Comparison of ENCODE assay signal across 21 cellular contexts in genomic region chr7:50427518-50427917, GRCh38. TPM values are rescaled to one million over a fixed set of nuclear protein-coding genes. Genes with fewer than 3 reads are reported as not detected.
DNase-seq lines count a peak whose midpoint lies in the region; ATAC-seq, FAIRE-seq and TF ChIP-seq lines count a peak whose summit lies in the region.
"Had no signal": no experiment of that assay in that cellular context is flagged by ENCODE, and none has a peak within 500 bp of the region (broad histone marks: within the 10 kb centered on the region; RNA-seq: fewer than 3 reads in every experiment).

No MANE protein-coding gene starts in this region.

- no peak for FAIRE-seq in HepG2 (lab: Jason Lieb, UNC)
- FAIRE-seq: A549, GM12878, GM12892, GM18507 had no signal

- H3K4me1 ChIP-seq in HepG2 (ENCODE audit: insufficient read depth, low read length) (peaks cover 22% of the 10 kb centered on the region), right lobe of liver (no peaks in the 10 kb centered on the region)
- H3K4me1 ChIP-seq: A549 had no signal

- no peak for TF ChIP-seq RAD21 in HepG2 (CRISPR knock-in tag; IDR thresholded peaks at IDR 0.05)

- in situ Hi-C loops in HepG2 (cut with HindIII; ENCODE audit: extremely low pct_ligation_motif_present, low pct_unique_long_range_greater_than_20kb) = no loop called here

- no peaks in the 10 kb centered on the region for H3K36me3 ChIP-seq in HepG2 (replicated peaks in 1 of 2; ENCODE audit: control insufficient read depth in 1 of 2, insufficient read depth in 2 of 2, low read length in 2 of 2)
- H3K36me3 ChIP-seq in right lobe of liver = no peaks in the 10 kb centered on the region
- H3K36me3 ChIP-seq: BLaER1 treated with 17β-estradiol and CSF1 and Interleukin-3, amounts not matched to agents 10 nM and 100 nM had no signal

- no peaks in the 10 kb centered on the region for H3K79me2 ChIP-seq in HepG2 (ENCODE audit: insufficient read depth, low read length)

- intact Hi-C loops in HepG2 (cut with micrococcal nuclease; ENCODE audit: unreplicated experiment) = no loop called here
- intact Hi-C loops in right lobe of liver (cut with DNase I) = no loop called here

- no peak overlapping the region for H2AFZ ChIP-seq in HepG2 (ENCODE audit: low read length)

- H3K4me3 ChIP-seq in HepG2 (replicated peaks in 1 of 3; ENCODE audit: insufficient read depth in 1 of 3, low read depth in 2 of 3, low read length in 3 of 3) (no peak overlapping the region), right lobe of liver (no peak overlapping the region)
- H3K4me3 ChIP-seq: A549; BLaER1 treated with 17β-estradiol and CSF1 and Interleukin-3, amounts not matched to agents 10 nM and 100 nM; GM12878 had no signal

- DNase-seq in HepG2 (ENCODE audit: low spot score) = no peak
- DNase-seq in right lobe of liver = no peak
- DNase-seq in DMS53 treated with DMSO at 0.1 percent for 48 hours (lab: John Stamatoyannopoulos, UW; ENCODE audit: unreplicated experiment) = peak; percentile 7
- no peak for DNase-seq in NCI-H69 (lab: John Stamatoyannopoulos, UW)
- DNase-seq: AML-193; CD4-positive, alpha-beta T cell; CD8-positive, alpha-beta T cell; DMS 273 treated with DMSO at 0.1 percent for 48 hours; DMS153; DMS79; DND-41; EL; GDM1 had no signal

- H3K27me3 ChIP-seq in HepG2 (ENCODE audit: control insufficient read depth in 1 of 2, insufficient read depth in 2 of 2, low read length in 2 of 2) (0 out of 5 replicates have a peak, but pooled peaks cover 0 to 1% of the 10 kb centered on the region in 2 experiments), right lobe of liver (no peaks in the 10 kb centered on the region)
- H3K27me3 ChIP-seq: BLaER1 treated with 17β-estradiol and CSF1 and Interleukin-3, amounts not matched to agents 10 nM and 100 nM had no signal

- CTCF ChIA-PET in HepG2 (lab: Yijun Ruan, JAX; ENCODE audit: low intra/inter-chr PET ratio, low total read pairs) = no interaction called here

- H4K20me1 ChIP-seq in HepG2 (ENCODE audit: insufficient read depth, low read length) = no peaks in the 10 kb centered on the region
- H4K20me1 ChIP-seq: BLaER1 treated with 17β-estradiol and CSF1 and Interleukin-3, amounts not matched to agents 10 nM and 100 nM had no signal

- WGBS in HepG2 (ENCODE audit: low lambda C conversion rate) = 5% methylated on average over 2 of the region's 2 CpGs
- WGBS in right lobe of liver (ENCODE audit: insufficient coverage, low coverage, low lambda C conversion rate, missing lambda C conversion rate) = 60% methylated on average over 2 of the region's 2 CpGs

- TF ChIP-seq CTCF in HepG2 (CRISPR knock-in tag; IDR thresholded peaks at IDR 0.05) (no peak), right lobe of liver (IDR thresholded peaks at IDR 0.05) (no peak)

- no TSS peak for BruUV-seq in HepG2 (replicated peaks; lab: Mats Ljungman, UMichigan)

- H3K27ac ChIP-seq in HepG2 (ENCODE audit: extremely low read length, insufficient read depth, low read length) (no peak overlapping the region), right lobe of liver (no peak overlapping the region)
- H3K27ac ChIP-seq: 22Rv1; A549; BLaER1 treated with 17β-estradiol and CSF1 and Interleukin-3, amounts not matched to agents 10 nM and 100 nM; C4-2B had no signal

- TF ChIP-seq EP300 in HepG2 (IDR thresholded peaks at IDR 0.05; ENCODE audit: low read depth in 2 of 2, low read length in 2 of 2) (no peak), HepG2 (CRISPR knock-in tag; IDR thresholded peaks at IDR 0.05; ENCODE audit: borderline replicate concordance) (no peak)

- POLR2A ChIA-PET in HepG2 (lab: Yijun Ruan, JAX) = no interaction called here

- H3K9ac ChIP-seq in HepG2 (ENCODE audit: insufficient read depth, low read depth, low read length) = no peak overlapping the region
- H3K9ac ChIP-seq: BLaER1 treated with 17β-estradiol and CSF1 and Interleukin-3, amounts not matched to agents 10 nM and 100 nM had no signal

- H3K9me3 ChIP-seq in HepG2 (ENCODE audit: low read length) (no peaks in the 10 kb centered on the region), right lobe of liver (no peaks in the 10 kb centered on the region)
- H3K9me3 ChIP-seq: A549; BLaER1 treated with 17β-estradiol and CSF1 and Interleukin-3, amounts not matched to agents 10 nM and 100 nM had no signal

- no peak for TF ChIP-seq POLR2A in HepG2 (IDR thresholded peaks at IDR 0.05; ENCODE audit: insufficient read depth in 1 of 2, low read depth in 2 of 2, low read length in 2 of 2)
- no peak for TF ChIP-seq POLR2A in right lobe of liver (IDR thresholded peaks at IDR 0.05)

- 0 out of 3 replicates have a peak, but pooled peaks have one; percentile 29 for ATAC-seq in HepG2
- no peak for ATAC-seq in right lobe of liver
- ATAC-seq in HG02678 (IDR thresholded peaks at IDR 0.05; ENCODE audit: unreplicated experiment) = no peak
- ATAC-seq: A549; CD8-positive, alpha-beta T cell; GM12878 had no signal

- H3K4me2 ChIP-seq in HepG2 (ENCODE audit: low read depth, low read length) = no peak overlapping the region
- H3K4me2 ChIP-seq: A549; BLaER1 treated with 17β-estradiol and CSF1 and Interleukin-3, amounts not matched to agents 10 nM and 100 nM had no signal

TF ChIP-seq in HepG2, 621 proteins besides CTCF, POLR2A, EP300 and RAD21 (continues in another document):
- no peak for TF ChIP-seq SALL1 (CRISPR knock-in tag; IDR thresholded peaks at IDR 0.05)
- no peak for TF ChIP-seq ZNF816 (CRISPR knock-in tag; IDR thresholded peaks at IDR 0.05; ENCODE audit: borderline replicate concordance)
- TF ChIP-seq ZNF256 (CRISPR knock-in tag; conservative IDR thresholded peaks at IDR 0.05) = peak; percentile 93
- no peak for TF ChIP-seq FUBP1 (CRISPR knock-in tag; IDR thresholded peaks at IDR 0.05; ENCODE audit: borderline replicate concordance)
- no peak for TF ChIP-seq ZNF530 (CRISPR knock-in tag; IDR thresholded peaks at IDR 0.05; ENCODE audit: low read depth)

RNA-seq across cellular contexts. Expression of gene FIGNL1, which starts 22.6 kb away (rescaled TPM):
- total RNA-seq in HepG2 (2016; rRNA removed; fragmentation: Illumina TruSeq; extraction: Trizol) (20.9 and 28.0 TPM in 2 replicates), right lobe of liver (10 to 100 TPM in 1 of 6 experiments, 1 to 10 TPM in 5; 2.0 to 12.2 (median 4.4) TPM)
- 2.0 and 2.4 TPM in 2 replicates for total RNA-seq in HepG2 (2016; cell fraction: cytosol; rRNA removed; fragmentation: Illumina TruSeq; extraction: Trizol; ENCODE audit: low read depth)
- 17.5 and 28.7 TPM in 2 replicates for total RNA-seq in HepG2 (2016; cell fraction: insoluble cytoplasmic fraction; rRNA removed; fragmentation: Illumina TruSeq; extraction: Trizol)
- 5.7 and 6.4 TPM in 2 replicates for total RNA-seq in HepG2 (2016; cell fraction: membrane; rRNA removed; fragmentation: Illumina TruSeq; extraction: Trizol)
- 15.1 and 16.9 TPM in 2 replicates for total RNA-seq in HepG2 (2016; cell fraction: nucleus; rRNA removed; fragmentation: Illumina TruSeq; extraction: Trizol)
- polyA plus RNA-seq in HepG2 (2011; rRNA removed) = 4.0 and 6.3 TPM in 2 replicates
- 1.3 and 1.5 TPM in 2 replicates for polyA plus RNA-seq in HepG2 (2011; cell fraction: cytosol; rRNA removed)
- 2.8 and 3.7 TPM in 2 replicates for polyA plus RNA-seq in HepG2 (2011; cell fraction: nucleus; rRNA removed)
- polyA plus RNA-seq in HepG2 (2012) = 3.2 and 5.2 TPM in 2 replicates
- polyA plus RNA-seq in HepG2 (2016; cell fraction: cytosol; fragmentation: Illumina TruSeq; extraction: Trizol; ENCODE audit: low read depth) = 0.41 and 0.53 TPM in 2 replicates
- 17.2 and 19.0 TPM in 2 replicates for polyA plus RNA-seq in HepG2 (2016; cell fraction: insoluble cytoplasmic fraction; fragmentation: Illumina TruSeq; extraction: Trizol; ENCODE audit: low read depth)
- 1.4 and 1.5 TPM in 2 replicates for polyA plus RNA-seq in HepG2 (2016; cell fraction: membrane; fragmentation: Illumina TruSeq; extraction: Trizol; ENCODE audit: low read depth)
- 15.8 and 16.9 TPM in 2 replicates for polyA plus RNA-seq in HepG2 (2016; cell fraction: nucleus; fragmentation: Illumina TruSeq; extraction: Trizol; ENCODE audit: insufficient read depth, low read depth)
- polyA minus RNA-seq in HepG2 (2011; rRNA and poly(A)+ RNA removed; ENCODE audit: low replicate concordance) = 8.0 and 34.7 TPM in 2 replicates
- polyA minus RNA-seq in HepG2 (2011; cell fraction: cytosol; rRNA and poly(A)+ RNA removed) = 2.7 and 7.0 TPM in 2 replicates
- polyA minus RNA-seq in HepG2 (2011; cell fraction: nucleus; rRNA and poly(A)+ RNA removed) = 13.6 and 16.1 TPM in 2 replicates
